Comparison of ENCODE assay signal across 8 cellular contexts in genomic region chr9:78201158-78201777, GRCh38. TPM values are rescaled to one million over a fixed set of nuclear protein-coding genes. Genes with fewer than 3 reads are reported as not detected.
DNase-seq lines count a peak whose midpoint lies in the region; ATAC-seq and TF ChIP-seq lines count a peak whose summit lies in the region.
"Not testable (repeated sequence)": the region's sequence is repeated elsewhere in the genome, so short reads cannot be mapped to it uniquely, and the experiment has no call there.

No MANE protein-coding gene starts in this region.

- POLR2A ChIA-PET in activated B cell treated with CpG ODN at 0.5 μM for 24 hours (lab: Charles Lee), result not testable (repeated sequence)

- peak overlapping the region in 4 of 7 donors; percentile 43 to 63 (median 52) for H3K27ac Mint-ChIP-seq in CD14-positive monocyte
- not testable (repeated sequence) for H3K27ac Mint-ChIP-seq in activated B cell treated with CpG ODN at 0.5 μM for 24 hours
- H3K27ac Mint-ChIP-seq in immature natural killer cell, result peak overlapping the region; percentile 70 to 89 (median 84)

- H3K9me3 Mint-ChIP-seq in CD14-positive monocyte (peaks cover 0 to 12% (median 5%) of the 10 kb centered on the region in 7 donors), activated B cell treated with CpG ODN at 0.5 μM for 24 hours (peaks cover 25% of the 10 kb centered on the region), immature natural killer cell (peaks cover 23 to 56% (median 44%) of the 10 kb centered on the region in 6 donors)

- H3K27me3 Mint-ChIP-seq in CD14-positive monocyte (ENCODE audit: low read depth in 3 of 3); activated B cell treated with CpG ODN at 0.5 μM for 24 hours; immature natural killer cell (ENCODE audit: low read depth in 3 of 3): not testable (repeated sequence)

- not testable (repeated sequence) for DNase-seq in CD14-positive monocyte (ENCODE audit: low spot score); activated B cell treated with CpG ODN at 0.5 μM for 24 hours
- DNase-seq in NCI-H2227 treated with DMSO at 0.1 percent for 48 hours (lab: John Stamatoyannopoulos, UW) (peak; percentile 51), immature natural killer cell (peak; percentile 53 to 61 (median 55))
- DNase-seq in activated gamma-delta T cell treated with anti-CD3 and anti-CD28 coated beads, Interleukin-2, amount 50 U/mL, for 16 hours (ENCODE audit: low read depth), result peak; percentile 30
- DNase-seq in stimulated activated CD4-positive, alpha-beta T cell treated with anti-CD3 and anti-CD28 coated beads, Interleukin-4, amount 100 ng/mL, for 24 hours, result peak; percentile 56

- intact Hi-C loops in CD14-positive monocyte (cut with micrococcal nuclease); activated B cell treated with CpG ODN at 0.5 μM for 24 hours (cut with micrococcal nuclease): not testable (repeated sequence)

- H3K36me3 Mint-ChIP-seq in CD14-positive monocyte, result not testable (repeated sequence)
- peaks cover 26% of the 10 kb centered on the region for H3K36me3 Mint-ChIP-seq in activated B cell treated with CpG ODN at 0.5 μM for 24 hours (ENCODE audit: low read depth)
- peaks cover 26 to 47% (median 46%) of the 10 kb centered on the region in 3 donors for H3K36me3 Mint-ChIP-seq in immature natural killer cell

- H3K4me3 Mint-ChIP-seq in CD14-positive monocyte (peak overlapping the region in 1 of 2 donors; percentile 67), activated B cell treated with CpG ODN at 0.5 μM for 24 hours (peak overlapping the region; percentile 58), immature natural killer cell (peak overlapping the region; percentile 67 to 76 (median 73))

- not testable (repeated sequence) for TF ChIP-seq CTCF in CD14-positive monocyte (IDR thresholded peaks at IDR 0.05); activated B cell treated with CpG ODN at 0.5 μM for 24 hours (IDR thresholded peaks at IDR 0.05)

- H3K4me1 Mint-ChIP-seq in CD14-positive monocyte (peaks cover 37% of the 10 kb centered on the region), activated B cell treated with CpG ODN at 0.5 μM for 24 hours (peaks cover 40% of the 10 kb centered on the region), immature natural killer cell (peaks cover 40 to 52% of the 10 kb centered on the region in 2 donors)

- CTCF ChIA-PET in activated B cell treated with CpG ODN at 0.5 μM for 24 hours (lab: Charles Lee), result not testable (repeated sequence)

- ATAC-seq in GM19372 (IDR thresholded peaks at IDR 0.05; ENCODE audit: low read depth, unreplicated experiment) (peak; percentile 74), HG03097 (IDR thresholded peaks at IDR 0.05; ENCODE audit: low FRiP score, unreplicated experiment) (peak; percentile 74), activated B cell treated with CpG ODN at 0.5 μM for 24 hours (ENCODE audit: low read depth) (peak; percentile 56)

RNA-seq across cellular contexts. Expression of gene CEP78, which starts 34.6 kb away (rescaled TPM):
- polyA plus RNA-seq in CD14-positive monocyte, result 1 to 10 TPM; 2.5 to 3.3 TPM
- 16.9 and 18.1 TPM in 2 replicates for total RNA-seq in activated B cell treated with CpG ODN at 0.5 μM for 24 hours
- polyA plus RNA-seq in immature natural killer cell, result 100 to 1,000 TPM in 1 of 3 donors, 10 to 100 TPM in 2; 57.3 to 138 (median 70.9) TPM

Comparison
In these comparisons a context has a peak if more than half of its experiments do, and no peak if none do; other contexts are left out.
1. RNA of gene CEP78, which starts 34.6 kb away (polyA plus RNA-seq): 57.3 to 138 TPM in immature natural killer cell; 2.5 to 3.3 TPM in CD14-positive monocyte; every median in the first group is over 10 times any median in the second.
2. Peak in every context shown above with its lines, with median percentiles within 50 percentile points of each other: ATAC-seq.